ENCODE assay signal across 26 cellular contexts in the genomic region with DNA sequence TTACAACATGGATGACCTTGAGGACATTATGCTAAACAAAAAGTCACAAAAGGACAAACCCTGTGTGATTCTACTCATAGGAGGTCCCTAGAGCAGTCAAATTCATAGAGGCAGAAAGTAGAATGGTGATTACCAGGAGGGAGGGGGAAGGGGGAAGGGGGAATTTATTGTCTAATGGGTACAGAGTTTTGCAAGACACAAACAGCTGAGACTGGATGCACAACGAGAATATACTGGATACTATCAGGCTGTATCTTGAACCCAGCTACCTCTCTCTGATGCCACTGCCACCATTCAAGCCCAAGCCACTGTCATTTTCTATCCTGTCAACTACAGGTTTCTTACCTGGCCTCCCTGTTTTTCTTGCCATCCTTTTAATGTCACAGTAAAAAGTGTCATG.
"Had no signal": no experiment of that assay in that cellular context is flagged by ENCODE, and none has a peak within 500 bp of the region (broad histone marks: within the 10 kb centered on the region; RNA-seq: fewer than 3 reads in every experiment).

No MANE protein-coding gene starts in this region.

- H3K9me3 Mint-ChIP-seq: immature natural killer cell; naive thymus-derived CD8-positive, alpha-beta T cell; neural crest cell; stimulated activated effector memory CD8-positive, alpha-beta T cell treated with anti-CD3 and anti-CD28 coated beads, Interleukin-12 subunit alpha, Interleukin-12 subunit beta, amount 100 ng/mL, for 72 hours; type B pancreatic cell had no signal

- H3K4me3 Mint-ChIP-seq: immature natural killer cell; naive thymus-derived CD8-positive, alpha-beta T cell; nephron; neural crest cell; stimulated activated effector memory CD8-positive, alpha-beta T cell treated with anti-CD3 and anti-CD28 coated beads, Interleukin-12 subunit alpha, Interleukin-12 subunit beta, amount 100 ng/mL, for 72 hours; type B pancreatic cell had no signal

- ATAC-seq: left colon; left lung; lower lobe of right lung; naive thymus-derived CD8-positive, alpha-beta T cell; pancreas; right cardiac atrium; stimulated activated effector memory CD8-positive, alpha-beta T cell treated with anti-CD3 and anti-CD28 coated beads, Interleukin-12 subunit alpha, Interleukin-12 subunit beta, amount 100 ng/mL, for 72 hours had no signal

- DNase-seq: hypothalamus; immature natural killer cell; kidney; left colon; left lung; lower lobe of right lung; mammary epithelial cell; mesenchymal stem cell; naive thymus-derived CD8-positive, alpha-beta T cell; nucleus accumbens; pancreas; posterior cingulate gyrus; retina; right cardiac atrium; sigmoid colon; small intestine; spleen; stimulated activated CD4-positive, alpha-beta T cell treated with anti-CD3 and anti-CD28 coated beads, Interleukin-4, amount 100 ng/mL, for 24 hours; stimulated activated naive CD4-positive, alpha-beta T cell treated with Interleukin-2 at 50 U/mL for 16 hours; tibial artery; uterus had no signal

- H3K27me3 Mint-ChIP-seq: naive thymus-derived CD8-positive, alpha-beta T cell; type B pancreatic cell had no signal

- FAIRE-seq: islet of Langerhans, kidney, pancreas, small intestine had no signal

- H3K36me3 Mint-ChIP-seq: naive thymus-derived CD8-positive, alpha-beta T cell; type B pancreatic cell had no signal

- H3K27ac Mint-ChIP-seq: nephron; stimulated activated effector memory CD8-positive, alpha-beta T cell treated with anti-CD3 and anti-CD28 coated beads, Interleukin-12 subunit alpha, Interleukin-12 subunit beta, amount 100 ng/mL, for 72 hours; type B pancreatic cell had no signal
